ENCODE assay signal across 26 cellular contexts in the genomic region with DNA sequence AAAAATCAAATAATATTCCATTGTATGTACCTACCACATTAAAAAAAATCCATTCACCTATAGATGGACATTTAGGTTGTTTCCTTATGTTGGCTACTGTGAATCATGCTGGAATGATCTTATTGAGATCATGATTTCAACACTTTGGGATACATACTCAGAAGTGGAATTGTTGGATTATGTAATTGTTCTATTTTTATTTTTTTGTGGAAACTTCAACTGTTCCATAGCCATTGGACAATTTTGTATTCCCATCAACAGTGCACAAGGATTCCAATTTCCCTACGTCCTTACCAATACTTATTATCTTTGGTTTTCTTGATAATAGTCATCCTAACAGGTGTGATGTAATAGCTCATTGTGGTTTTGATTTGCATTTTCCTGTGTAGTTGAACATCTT.
"Had no signal": no experiment of that assay in that cellular context is flagged by ENCODE, and none has a peak within 500 bp of the region (broad histone marks: within the 10 kb centered on the region; RNA-seq: fewer than 3 reads in every experiment).

No MANE protein-coding gene starts in this region.

- H3K9me3 ChIP-seq: body of pancreas, colonic mucosa, gastroesophageal sphincter, psoas muscle, spleen, testis had no signal

- H3K4me1 ChIP-seq: colonic mucosa had no signal

- H3K27ac ChIP-seq: body of pancreas, cardiac muscle cell, colonic mucosa, gastroesophageal sphincter, parathyroid adenoma, psoas muscle, spleen, testis had no signal

- H3K27me3 ChIP-seq: body of pancreas, cardiac muscle cell, colonic mucosa, gastroesophageal sphincter, spleen, testis had no signal

- H3K36me3 ChIP-seq: cardiac muscle cell, colonic mucosa, gastroesophageal sphincter, spleen had no signal

- H3K79me2 ChIP-seq: parathyroid adenoma had no signal

- H2AFZ ChIP-seq: parathyroid adenoma had no signal

- DNase-seq: activated CD4-positive, alpha-beta T cell treated with anti-CD3 and anti-CD28 coated beads for 36 hours; activated CD4-positive, CD25-positive, alpha-beta regulatory T cell; activated CD8-positive, alpha-beta memory T cell treated with anti-CD3 and anti-CD28 coated beads, Interleukin-2, amount 10 ng/mL, durations not matched to agents 7 days and 5 days; activated CD8-positive, alpha-beta T cell treated with anti-CD3 and anti-CD28 coated beads, Interleukin-2, amount 10 ng/mL, durations not matched to agents 7 days and 5 days; activated naive CD4-positive, alpha-beta T cell treated with Interleukin-2 at 50 U/mL for 16 hours; activated T-cell treated with anti-CD3 and anti-CD28 coated beads, Interleukin-2, amount 50 U/mL, for 48 hours; anterior cingulate cortex; body of pancreas; cerebellar nuclear complex; colonic mucosa; effector CD8-positive, alpha-beta T cell; hippocampal formation; left cardiac atrium; left ventricle myocardium superior; mammary epithelial cell; naive thymus-derived CD4-positive, alpha-beta T cell; nucleus accumbens; psoas muscle; spleen; stimulated activated CD4-positive, alpha-beta T cell treated with anti-CD3 and anti-CD28 coated beads, Interleukin-2, amount 100 ng/mL, for 48 hours; stimulated activated naive CD4-positive, alpha-beta T cell treated with Interleukin-2 at 50 U/mL for 16 hours; testis; trophoblast cell had no signal

- H3K4me3 ChIP-seq: body of pancreas, cardiac muscle cell, colonic mucosa, gastroesophageal sphincter, psoas muscle, spleen, testis had no signal

- H3K9ac ChIP-seq: parathyroid adenoma had no signal
